18 cellular contexts compared by ENCODE assay signal in genomic region chr9:86624616-86625015, GRCh38.
"Had no signal": no experiment of that assay in that cellular context is flagged by ENCODE, and none has a peak within 500 bp of the region (broad histone marks: within the 10 kb centered on the region; RNA-seq: fewer than 3 reads in every experiment).

No MANE protein-coding gene starts in this region.

- H3K27me3 ChIP-seq: foreskin keratinocyte, right atrium auricular region, suprapubic skin, transverse colon had no signal

- ATAC-seq: activated CD4-positive, alpha-beta T cell treated with anti-CD3 and anti-CD28 coated beads for 36 hours; activated CD8-positive, alpha-beta memory T cell treated with anti-CD3 and anti-CD28 coated beads, Interleukin-2, amount 10 ng/mL, durations not matched to agents 7 days and 5 days; activated T-helper 17 cell treated with anti-CD3 and anti-CD28 coated beads, Interleukin-2, amount 50 U/mL, for 72 hours; effector memory CD8-positive, alpha-beta T cell; foreskin keratinocyte; natural killer cell treated with Interleukin-12 subunit alpha and Interleukin-12 subunit beta and Interleukin-15 and Interleukin-18, amount 100 ng/mL, for 72 hours had no signal

- H3K27ac ChIP-seq: foreskin keratinocyte, right atrium auricular region, suprapubic skin, transverse colon had no signal

- H3K36me3 ChIP-seq: right atrium auricular region, suprapubic skin, transverse colon had no signal

- H3K9me3 ChIP-seq: right atrium auricular region, suprapubic skin, transverse colon had no signal

- DNase-seq: activated CD4-positive, alpha-beta memory T cell treated with anti-CD3 and anti-CD28 coated beads, Interleukin-2, amount 10 ng/mL, durations not matched to agents 7 days and 5 days; activated CD4-positive, alpha-beta T cell treated with anti-CD3 and anti-CD28 coated beads for 36 hours; activated CD8-positive, alpha-beta memory T cell treated with anti-CD3 and anti-CD28 coated beads, Interleukin-2, amount 10 ng/mL, durations not matched to agents 7 days and 5 days; activated naive CD4-positive, alpha-beta T cell; activated naive CD8-positive, alpha-beta T cell treated with anti-CD3 and anti-CD28 coated beads, Interleukin-2, amount 10 ng/mL, durations not matched to agents 7 days and 5 days; amygdala; caudate nucleus; effector memory CD8-positive, alpha-beta T cell; foreskin keratinocyte; head of caudate nucleus; kidney glomerular epithelial cell; mesenchymal stem cell; occipital lobe; transverse colon had no signal

- H3K4me3 ChIP-seq: right atrium auricular region, suprapubic skin, transverse colon had no signal

- H3K4me1 ChIP-seq: foreskin keratinocyte, right atrium auricular region, suprapubic skin, transverse colon had no signal
